Comparison of ENCODE assay signal across 23 cellular contexts in the genomic region with DNA sequence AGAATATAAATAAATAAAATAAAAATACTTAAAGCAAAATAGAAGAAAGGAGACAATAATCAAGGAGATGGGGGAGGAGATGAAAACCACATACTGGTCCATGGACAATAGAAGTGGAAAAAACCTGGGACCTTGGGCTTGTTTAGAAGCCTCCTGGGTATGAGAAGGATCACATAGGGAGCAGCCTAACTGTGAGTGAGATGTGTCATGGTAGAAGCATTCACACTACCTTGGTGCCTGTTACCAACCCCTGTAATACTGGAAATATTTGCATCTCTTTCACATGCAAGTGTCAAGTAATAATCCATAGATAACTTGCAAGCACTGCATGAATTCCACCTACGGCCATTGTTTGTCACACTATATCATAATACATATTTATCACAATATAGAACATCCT.
"Had no signal": no experiment of that assay in that cellular context is flagged by ENCODE, and none has a peak within 500 bp of the region (broad histone marks: within the 10 kb centered on the region; RNA-seq: fewer than 3 reads in every experiment).

No MANE protein-coding gene starts in this region.

- H3K27me3 ChIP-seq: SJSA1 had no signal

- DNase-seq: IMR-90, Kasumi-1, MM.1S, NCI-H1092 treated with DMSO at 0.1 percent for 48 hours, NCI-H1436 treated with DMSO at 0.1 percent for 48 hours, NCI-H1694, NCI-H187 treated with DMSO at 0.1 percent for 48 hours, NCI-H2029 treated with DMSO at 0.1 percent for 48 hours, NCI-H2171 treated with DMSO at 0.1 percent for 48 hours, NCI-H2227 treated with DMSO at 0.1 percent for 48 hours, NCI-H446, NCI-H510A, NCI-H524 treated with DMSO at 0.1 percent for 48 hours, NCI-H69, NCI-H774, Right ventricle myocardium superior, RPMI8226, SIG-M5 had no signal

- ATAC-seq: HepG2 had no signal

- H3K4me1 ChIP-seq: SJSA1 had no signal

- H3K36me3 ChIP-seq: SJSA1 had no signal

- H3K4me3 ChIP-seq: SJSA1, SK-N-MC had no signal

- H3K9ac ChIP-seq: KMS-11 had no signal

- H3K9me3 ChIP-seq: SJSA1 had no signal

- H3K27ac ChIP-seq: KMS-11, SJSA1, SK-N-MC had no signal

- H3K4me2 ChIP-seq: KMS-11 had no signal

- FAIRE-seq: HepG2, RCC 7860 had no signal
